ENCODE assay signal across 8 cellular contexts in the genomic region with DNA sequence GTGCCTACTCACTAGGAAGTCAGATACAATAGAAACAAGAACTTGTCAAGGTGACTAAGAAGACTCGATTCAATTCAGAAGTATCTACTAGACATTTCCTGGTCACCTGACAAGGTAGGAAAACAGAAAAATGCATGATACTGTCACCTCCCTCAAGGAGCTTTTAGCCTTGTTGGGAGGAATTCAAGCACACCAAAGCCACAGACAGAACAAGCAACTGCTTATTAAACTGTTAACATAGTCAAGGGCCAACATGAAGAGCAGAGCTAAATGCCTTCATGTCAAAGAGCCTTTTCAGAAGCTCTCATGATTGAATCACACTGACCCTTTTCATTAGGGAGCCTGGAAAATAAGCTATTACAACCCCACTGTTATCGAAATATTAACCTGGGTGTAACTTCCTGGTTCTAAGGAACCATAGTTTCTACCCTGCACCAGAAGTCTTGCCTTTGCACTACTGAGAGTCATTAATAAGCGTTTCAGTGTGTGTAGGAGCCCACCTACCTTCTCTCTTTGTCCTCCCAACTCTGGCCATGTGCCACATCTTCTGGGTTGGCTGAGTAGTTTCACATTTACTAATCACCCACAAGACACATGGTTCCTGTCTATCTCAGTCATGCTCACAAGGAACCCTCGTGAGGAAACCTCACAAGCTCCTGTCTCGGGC. TPM values are rescaled to one million over a fixed set of nuclear protein-coding genes. Genes with fewer than 3 reads are reported as not detected.
DNase-seq lines count a peak whose midpoint lies in the region; ATAC-seq and TF ChIP-seq lines count a peak whose summit lies in the region.

No MANE protein-coding gene starts in this region.

- no TSS peak for BruUV-seq in A673 (replicated peaks; lab: Mats Ljungman, UMichigan)

- intact Hi-C loops in A673 (cut with micrococcal nuclease; ENCODE audit: unreplicated experiment) (no loop called here), posterior cingulate gyrus (cut with DNase I) (no loop called here)

- peaks cover 22% of the 10 kb centered on the region for H3K4me1 ChIP-seq in foreskin keratinocyte
- H3K4me1 ChIP-seq in A673 (ENCODE audit: insufficient read depth, low read length, poor library complexity, severe bottlenecking) = peaks cover 17% of the 10 kb centered on the region

- POLR2A ChIA-PET in A673 (lab: Charles Lee; ENCODE audit: low non-redundant PET) = no interaction called here

- H3K27me3 ChIP-seq in foreskin keratinocyte (no peaks in the 10 kb centered on the region), A673 (replicated peaks; ENCODE audit: insufficient read depth, low read depth, low read length, poor library complexity) (no peaks in the 10 kb centered on the region)

- no peaks in the 10 kb centered on the region for H3K9me3 ChIP-seq in A673 (ENCODE audit: low read depth, low read length, poor library complexity, severe bottlenecking)

- ATAC-seq in GM19324 (IDR thresholded peaks at IDR 0.05; ENCODE audit: low FRiP score, unreplicated experiment) (peak; percentile 57), HG03280 (IDR thresholded peaks at IDR 0.05; ENCODE audit: unreplicated experiment) (peak; percentile 56), foreskin keratinocyte (peak; percentile 61)
- peak; percentile 72 to 74 for ATAC-seq in activated CD4-positive, CD25-positive, alpha-beta regulatory T cell treated with anti-CD3 and anti-CD28 coated beads, Interleukin-2, amount 50 U/mL, for 24 hours
- peak; percentile 73 for ATAC-seq in stimulated activated naive CD8-positive, alpha-beta T cell treated with anti-CD3 and anti-CD28 coated beads, Interleukin-15, Interleukin-2, amounts not matched to agents 100 U/mL and 50 U/mL, for 24 hours

- TF ChIP-seq CTCF in foreskin keratinocyte (conservative IDR thresholded peaks at IDR 0.05) = no peak
- TF ChIP-seq CTCF in A673 (conservative IDR thresholded peaks at IDR 0.05; ENCODE audit: low read depth, low read length) = no peak

- no peak overlapping the region for H3K4me3 ChIP-seq in A673 (ENCODE audit: low read depth, low read length, poor library complexity, severe bottlenecking)

- CTCF ChIA-PET in A673 (lab: Charles Lee) = no interaction called here

- H3K27ac ChIP-seq in foreskin keratinocyte (peak overlapping the region; percentile 53), A673 (ENCODE audit: low read depth, low read length, poor library complexity, severe bottlenecking) (no peak overlapping the region)

- peak; percentile 41 for DNase-seq in Ammon's horn (ENCODE audit: low spot score)
- DNase-seq in foreskin keratinocyte = peak in 1 of 2 donors; percentile 64
- peak; percentile 61 for DNase-seq in stimulated activated naive CD8-positive, alpha-beta T cell treated with anti-CD3 and anti-CD28 coated beads, Interleukin-15, Interleukin-2, amounts not matched to agents 100 U/mL and 50 U/mL, for 24 hours
- DNase-seq in A673 (ENCODE audit: low spot score) = no peak
- no peak for DNase-seq in posterior cingulate gyrus

- H3K36me3 ChIP-seq in A673 (ENCODE audit: insufficient read depth, low read length, poor library complexity, severe bottlenecking) = no peaks in the 10 kb centered on the region

RNA-seq across cellular contexts. Expression of gene LGALS3, which starts 31.0 kb away (rescaled TPM):
- total RNA-seq in foreskin keratinocyte (141 and 152 TPM in 2 replicates), A673 (2021) (11.0 and 13.3 TPM in 2 replicates)
- polyA plus RNA-seq in foreskin keratinocyte = 216 and 249 TPM in 2 replicates

RNA-seq across cellular contexts. Expression of gene MAPK1IP1L, which starts 46.6 kb away (rescaled TPM):
- 72.8 and 73.9 TPM in 2 replicates for total RNA-seq in foreskin keratinocyte
- 38.7 and 44.5 TPM in 2 replicates for polyA plus RNA-seq in foreskin keratinocyte
- 150 and 164 TPM in 2 replicates for total RNA-seq in A673 (2021)

Comparison
In these comparisons a context has a peak if more than half of its experiments do, and no peak if none do; other contexts are left out.
1. DNase-seq: peak in Ammon's horn (single experiment) and stimulated activated naive CD8-positive, alpha-beta T cell treated with anti-CD3 and anti-CD28 coated beads, Interleukin-15, Interleukin-2, amounts not matched to agents 100 U/mL and 50 U/mL, for 24 hours (single experiment); none in A673 (single experiment) and posterior cingulate gyrus (0 of 10).
2. Peak in every context shown above with its lines, with median percentiles within 50 percentile points of each other: ATAC-seq.